In the genomic region with DNA sequence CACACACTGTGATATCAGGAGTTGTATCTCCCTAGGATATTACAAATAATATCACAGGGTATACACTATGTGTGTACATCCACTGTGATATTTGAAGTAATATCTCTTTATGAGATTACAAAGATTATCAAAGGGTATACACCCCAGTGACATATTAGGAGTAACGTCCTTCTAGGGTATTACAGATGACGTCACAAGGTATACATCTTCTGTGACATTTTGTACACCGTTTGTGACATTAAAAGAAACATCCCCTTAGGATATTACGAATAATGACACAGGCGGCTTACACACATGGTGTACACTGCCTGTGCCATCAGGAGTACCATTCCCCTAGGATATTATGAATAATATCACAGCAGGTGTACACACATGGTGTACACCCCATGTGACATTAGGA, we compare ENCODE assay signal across 34 cellular contexts.
"Had no signal": no experiment of that assay in that cellular context is flagged by ENCODE, and none has a peak within 500 bp of the region (broad histone marks: within the 10 kb centered on the region; RNA-seq: fewer than 3 reads in every experiment).

No MANE protein-coding gene starts in this region.

- H3K9me3 ChIP-seq: MG63 had no signal

- H3K27me3 ChIP-seq: MG63 had no signal

- H3K36me3 ChIP-seq: MG63 had no signal

- DNase-seq: Karpas-422, Kasumi-1, MG63, MM.1S, MV-4-11, NCI-H1048, NCI-H1092, NCI-H1092 treated with DMSO at 0.1 percent for 48 hours, NCI-H1105, NCI-H1105 treated with DMSO at 0.1 percent for 48 hours, NCI-H1417, NCI-H1417 treated with DMSO at 0.1 percent for 48 hours, NCI-H1436, NCI-H1436 treated with DMSO at 0.1 percent for 48 hours, NCI-H146, NCI-H1694, NCI-H1694 treated with DMSO at 0.1 percent for 48 hours, NCI-H187, NCI-H187 treated with DMSO at 0.1 percent for 48 hours, NCI-H1930, NCI-H2029, NCI-H2029 treated with DMSO at 0.1 percent for 48 hours, NCI-H2081, NCI-H2081 treated with DMSO at 0.1 percent for 48 hours, NCI-H2107, NCI-H2171, NCI-H2171 treated with DMSO at 0.1 percent for 48 hours, NCI-H2227 treated with DMSO at 0.1 percent for 48 hours, NCI-H226, NCI-H345, NCI-H446, NCI-H446 treated with DMSO at 0.1 percent for 48 hours, NCI-H510A, NCI-H510A treated with DMSO at 0.1 percent for 48 hours had no signal

- H3K4me3 ChIP-seq: MG63 had no signal
